In the genomic region with DNA sequence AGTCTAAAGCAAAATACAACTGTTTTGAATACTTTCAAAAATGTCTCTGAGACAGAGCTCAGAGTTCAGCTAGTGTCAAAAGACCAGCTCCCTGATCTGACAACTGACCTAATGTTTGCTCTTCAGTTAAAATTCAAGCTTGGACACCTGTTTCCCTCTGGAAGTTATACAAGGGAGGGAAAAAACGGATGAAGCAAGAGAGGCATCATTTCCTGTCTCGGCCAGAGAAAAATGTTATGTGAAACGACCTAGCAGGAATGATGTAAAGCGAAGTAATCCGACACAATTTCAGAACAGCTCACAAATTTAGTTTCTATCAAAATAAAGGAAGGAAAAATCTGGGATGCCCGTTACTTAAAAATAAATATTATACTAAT, we compare ENCODE assay signal across 1 cellular context.
TF ChIP-seq lines count a peak whose summit lies in the region.

No MANE protein-coding gene starts in this region.

TF ChIP-seq in HepG2, 621 proteins besides CTCF, POLR2A, EP300 and RAD21 (continued from another document):
- TF ChIP-seq, protein P1, sequence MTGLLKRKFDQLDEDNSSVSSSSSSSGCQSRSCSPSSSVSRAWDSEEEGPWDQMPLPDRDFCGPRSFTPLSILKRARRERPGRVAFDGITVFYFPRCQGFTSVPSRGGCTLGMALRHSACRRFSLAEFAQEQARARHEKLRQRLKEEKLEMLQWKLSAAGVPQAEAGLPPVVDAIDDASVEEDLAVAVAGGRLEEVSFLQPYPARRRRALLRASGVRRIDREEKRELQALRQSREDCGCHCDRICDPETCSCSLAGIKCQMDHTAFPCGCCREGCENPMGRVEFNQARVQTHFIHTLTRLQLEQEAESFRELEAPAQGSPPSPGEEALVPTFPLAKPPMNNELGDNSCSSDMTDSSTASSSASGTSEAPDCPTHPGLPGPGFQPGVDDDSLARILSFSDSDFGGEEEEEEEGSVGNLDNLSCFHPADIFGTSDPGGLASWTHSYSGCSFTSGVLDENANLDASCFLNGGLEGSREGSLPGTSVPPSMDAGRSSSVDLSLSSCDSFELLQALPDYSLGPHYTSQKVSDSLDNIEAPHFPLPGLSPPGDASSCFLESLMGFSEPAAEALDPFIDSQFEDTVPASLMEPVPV (CRISPR knock-in tag; IDR thresholded peaks at IDR 0.05), result no peak
- TF ChIP-seq, protein P2, sequence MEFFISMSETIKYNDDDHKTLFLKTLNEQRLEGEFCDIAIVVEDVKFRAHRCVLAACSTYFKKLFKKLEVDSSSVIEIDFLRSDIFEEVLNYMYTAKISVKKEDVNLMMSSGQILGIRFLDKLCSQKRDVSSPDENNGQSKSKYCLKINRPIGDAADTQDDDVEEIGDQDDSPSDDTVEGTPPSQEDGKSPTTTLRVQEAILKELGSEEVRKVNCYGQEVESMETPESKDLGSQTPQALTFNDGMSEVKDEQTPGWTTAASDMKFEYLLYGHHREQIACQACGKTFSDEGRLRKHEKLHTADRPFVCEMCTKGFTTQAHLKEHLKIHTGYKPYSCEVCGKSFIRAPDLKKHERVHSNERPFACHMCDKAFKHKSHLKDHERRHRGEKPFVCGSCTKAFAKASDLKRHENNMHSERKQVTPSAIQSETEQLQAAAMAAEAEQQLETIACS (CRISPR knock-in tag; IDR thresholded peaks at IDR 0.05), result no peak
- TF ChIP-seq, protein P3, sequence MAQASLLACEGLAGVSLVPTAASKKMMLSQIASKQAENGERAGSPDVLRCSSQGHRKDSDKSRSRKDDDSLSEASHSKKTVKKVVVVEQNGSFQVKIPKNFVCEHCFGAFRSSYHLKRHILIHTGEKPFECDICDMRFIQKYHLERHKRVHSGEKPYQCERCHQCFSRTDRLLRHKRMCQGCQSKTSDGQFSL (CRISPR knock-in tag; IDR thresholded peaks at IDR 0.05), result no peak
- TF ChIP-seq, protein P4, sequence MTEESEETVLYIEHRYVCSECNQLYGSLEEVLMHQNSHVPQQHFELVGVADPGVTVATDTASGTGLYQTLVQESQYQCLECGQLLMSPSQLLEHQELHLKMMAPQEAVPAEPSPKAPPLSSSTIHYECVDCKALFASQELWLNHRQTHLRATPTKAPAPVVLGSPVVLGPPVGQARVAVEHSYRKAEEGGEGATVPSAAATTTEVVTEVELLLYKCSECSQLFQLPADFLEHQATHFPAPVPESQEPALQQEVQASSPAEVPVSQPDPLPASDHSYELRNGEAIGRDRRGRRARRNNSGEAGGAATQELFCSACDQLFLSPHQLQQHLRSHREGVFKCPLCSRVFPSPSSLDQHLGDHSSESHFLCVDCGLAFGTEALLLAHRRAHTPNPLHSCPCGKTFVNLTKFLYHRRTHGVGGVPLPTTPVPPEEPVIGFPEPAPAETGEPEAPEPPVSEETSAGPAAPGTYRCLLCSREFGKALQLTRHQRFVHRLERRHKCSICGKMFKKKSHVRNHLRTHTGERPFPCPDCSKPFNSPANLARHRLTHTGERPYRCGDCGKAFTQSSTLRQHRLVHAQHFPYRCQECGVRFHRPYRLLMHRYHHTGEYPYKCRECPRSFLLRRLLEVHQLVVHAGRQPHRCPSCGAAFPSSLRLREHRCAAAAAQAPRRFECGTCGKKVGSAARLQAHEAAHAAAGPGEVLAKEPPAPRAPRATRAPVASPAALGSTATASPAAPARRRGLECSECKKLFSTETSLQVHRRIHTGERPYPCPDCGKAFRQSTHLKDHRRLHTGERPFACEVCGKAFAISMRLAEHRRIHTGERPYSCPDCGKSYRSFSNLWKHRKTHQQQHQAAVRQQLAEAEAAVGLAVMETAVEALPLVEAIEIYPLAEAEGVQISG (CRISPR knock-in tag; IDR thresholded peaks at IDR 0.05), result 0 out of 2 replicates have a peak, but pooled peaks have one; percentile 17
- no peak for TF ChIP-seq ZNF775 (CRISPR knock-in tag; IDR thresholded peaks at IDR 0.05; ENCODE audit: borderline replicate concordance)
